Comparison of ENCODE assay signal across 17 cellular contexts in the genomic region with DNA sequence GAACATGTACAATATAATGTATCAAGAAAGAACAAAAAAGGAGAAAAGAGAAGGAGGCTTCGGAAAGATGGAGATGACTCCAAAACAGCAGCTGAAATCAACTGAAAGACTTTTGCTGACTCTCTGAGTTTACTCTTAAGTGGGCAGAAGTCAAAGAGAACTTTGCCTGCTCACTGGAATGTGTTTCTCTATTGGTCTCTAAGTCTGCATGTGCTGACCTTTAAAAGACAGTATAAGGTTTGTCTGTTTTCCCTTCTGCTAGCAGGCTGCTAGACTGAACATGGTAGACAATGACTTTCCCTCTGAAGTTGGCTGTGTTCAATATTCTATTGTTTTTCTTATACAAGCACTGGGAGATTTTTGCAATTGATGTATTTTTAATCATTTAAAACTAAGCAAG. TPM values are rescaled to one million over a fixed set of nuclear protein-coding genes. Genes with fewer than 3 reads are reported as not detected.
DNase-seq lines count a peak whose midpoint lies in the region; ATAC-seq and TF ChIP-seq lines count a peak whose summit lies in the region.
"Had no signal": no experiment of that assay in that cellular context is flagged by ENCODE, and none has a peak within 500 bp of the region (broad histone marks: within the 10 kb centered on the region; RNA-seq: fewer than 3 reads in every experiment).

No MANE protein-coding gene starts in this region.

- H3K4me2 ChIP-seq in SK-N-SH = no peak overlapping the region

- 97% methylated on average over 1 of the region's 1 CpG for WGBS in SK-N-SH (ENCODE audit: low lambda C conversion rate)
- 80% methylated on average over 1 of the region's 1 CpG for WGBS in right lobe of liver (ENCODE audit: insufficient coverage, low coverage, low lambda C conversion rate, missing lambda C conversion rate)
- 84 to 92% methylated on average over 1 of the region's 1 CpG for WGBS in sigmoid colon, 2 donors

- H3K79me2 ChIP-seq in SK-N-SH (ENCODE audit: insufficient read depth) = peaks cover 98% of the 10 kb centered on the region

- no peak for TF ChIP-seq RAD21 in SK-N-SH (IDR thresholded peaks at IDR 0.05; ENCODE audit: low read length)

- DNase-seq in SK-N-SH = no peak
- DNase-seq in dermis blood vessel endothelial cell = peak; percentile 35
- no peak for DNase-seq in right lobe of liver
- DNase-seq in sigmoid colon = no peak
- DNase-seq in activated CD8-positive, alpha-beta memory T cell treated with anti-CD3 and anti-CD28 coated beads, Interleukin-2, amount 50 U/mL, for 48 hours = no peak
- no peak for DNase-seq in stimulated activated CD4-positive, alpha-beta T cell treated with anti-CD3 and anti-CD28 coated beads, Interleukin-2, amount 100 ng/mL, for 48 hours
- DNase-seq: activated CD4-positive, alpha-beta T cell treated with anti-CD3 and anti-CD28 coated beads, Interleukin-2, amount 10 ng/mL, durations not matched to agents 24 days and 14 days; activated effector memory CD4-positive, alpha-beta T cell treated with Interleukin-2 at 50 U/mL for 16 hours; kidney glomerular epithelial cell; NCI-H2107; NCI-H510A; uterus had no signal

- POLR2A ChIA-PET in SK-N-SH (lab: Yijun Ruan, JAX) = no interaction called here

- H3F3A ChIP-seq in SK-N-SH (replicated peaks; ENCODE audit: insufficient read depth) = peaks cover 23% of the 10 kb centered on the region

- CTCF ChIA-PET in SK-N-SH (lab: Yijun Ruan, JAX) = no interaction called here

- H3K27ac ChIP-seq in SK-N-SH (ENCODE audit: low read depth in 2 of 2, low read length in 1 of 2) = peak overlapping the region in 1 of 2 experiments; percentile 23; a peak in 1 of 4 replicates
- no peak overlapping the region for H3K27ac ChIP-seq in right lobe of liver
- peak overlapping the region in 3 of 4 donors; percentile 10 to 60 (median 50) for H3K27ac ChIP-seq in sigmoid colon
- H3K27ac ChIP-seq: 22Rv1, suprapubic skin, uterus had no signal

- H3K9me3 ChIP-seq in SK-N-SH (no peaks in the 10 kb centered on the region), right lobe of liver (no peaks in the 10 kb centered on the region), sigmoid colon (no peaks in the 10 kb centered on the region)
- H3K9me3 ChIP-seq: suprapubic skin, uterus had no signal

- no peak overlapping the region for H3K4me3 ChIP-seq in SK-N-SH (ENCODE audit: low read depth in 2 of 2, low read length in 1 of 2)
- H3K4me3 ChIP-seq in right lobe of liver = no peak overlapping the region
- H3K4me3 ChIP-seq in sigmoid colon = no peak overlapping the region
- H3K4me3 ChIP-seq: suprapubic skin, uterus had no signal

- TF ChIP-seq POLR2A in right lobe of liver (IDR thresholded peaks at IDR 0.05) = no peak
- TF ChIP-seq POLR2A in sigmoid colon (IDR thresholded peaks at IDR 0.05) = no peak

- H3K27me3 ChIP-seq in SK-N-SH (ENCODE audit: insufficient read depth) (no peaks in the 10 kb centered on the region), right lobe of liver (no peaks in the 10 kb centered on the region), sigmoid colon (no peaks in the 10 kb centered on the region)
- H3K27me3 ChIP-seq: suprapubic skin, uterus had no signal

- TF ChIP-seq EP300 in SK-N-SH (IDR thresholded peaks at IDR 0.05; ENCODE audit: borderline replicate concordance in 1 of 2, low read depth in 1 of 2, low read length in 1 of 2) = no peak
- TF ChIP-seq EP300 in sigmoid colon (IDR thresholded peaks at IDR 0.05) = no peak

- no peaks in the 10 kb centered on the region for H3K9me2 ChIP-seq in SK-N-SH

- no peak overlapping the region for H3K9ac ChIP-seq in SK-N-SH

- peaks cover 0 to 6% of the 10 kb centered on the region in 2 experiments for H3K36me3 ChIP-seq in SK-N-SH (replicated peaks in 1 of 2; ENCODE audit: control insufficient read depth in 1 of 2, insufficient read depth in 2 of 2, low read length in 1 of 2)
- no peaks in the 10 kb centered on the region for H3K36me3 ChIP-seq in right lobe of liver
- no peaks in the 10 kb centered on the region for H3K36me3 ChIP-seq in sigmoid colon
- H3K36me3 ChIP-seq: suprapubic skin, uterus had no signal

- TF ChIP-seq CTCF in SK-N-SH (IDR thresholded peaks at IDR 0.05) = no peak
- no peak for TF ChIP-seq CTCF in right lobe of liver (IDR thresholded peaks at IDR 0.05)
- TF ChIP-seq CTCF in sigmoid colon (IDR thresholded peaks at IDR 0.05) = no peak

- peak; percentile 63 for ATAC-seq in SK-N-SH treated with all-trans-retinoic acid at 6 μM for 48 hours
- ATAC-seq in right lobe of liver = peak; percentile 38 to 67 (median 53)
- no peak for ATAC-seq in GM18870 (IDR thresholded peaks at IDR 0.05; ENCODE audit: unreplicated experiment)
- ATAC-seq: stimulated activated effector memory CD8-positive, alpha-beta T cell treated with anti-CD3 and anti-CD28 coated beads, Interleukin-12 subunit alpha, Interleukin-12 subunit beta, amount 100 ng/mL, for 72 hours had no signal

- no peak overlapping the region for H2AFZ ChIP-seq in SK-N-SH (ENCODE audit: low read depth)

- H3K4me1 ChIP-seq in SK-N-SH (ENCODE audit: control insufficient read depth in 1 of 2, insufficient read depth in 2 of 2, low read depth in 1 of 2, low read length in 1 of 2) (peaks cover 0 to 23% of the 10 kb centered on the region in 2 experiments; a peak in 2 of 4 replicates), right lobe of liver (peaks cover 0 to 25% (median 5%) of the 10 kb centered on the region in 4 donors), sigmoid colon (peaks cover 0 to 69% (median 58%) of the 10 kb centered on the region in 4 donors)
- H3K4me1 ChIP-seq: suprapubic skin, uterus had no signal

- intact Hi-C loops in right lobe of liver (cut with DNase I) = no loop called here
- intact Hi-C loops in sigmoid colon (cut with DNase I) = no loop called here

- peaks cover 82% of the 10 kb centered on the region for H4K20me1 ChIP-seq in SK-N-SH (ENCODE audit: insufficient read depth)

TF ChIP-seq in SK-N-SH treated with all-trans-retinoic acid at 6 μM for 48 hours, 23 proteins besides CTCF, POLR2A, EP300 and RAD21 (continues in another document):
- TF ChIP-seq BACH2 (CRISPR knock-in tag; IDR thresholded peaks at IDR 0.05; ENCODE audit: borderline replicate concordance) (no peak), ZNF70 (CRISPR knock-in tag; IDR thresholded peaks at IDR 0.05) (no peak), RARB (CRISPR knock-in tag; IDR thresholded peaks at IDR 0.05) (no peak), ZFP30 (CRISPR knock-in tag; IDR thresholded peaks at IDR 0.05) (no peak), TCF4 (CRISPR knock-in tag; IDR thresholded peaks at IDR 0.05; ENCODE audit: borderline replicate concordance) (no peak), ARNTL (CRISPR knock-in tag; IDR thresholded peaks at IDR 0.05; ENCODE audit: borderline replicate concordance, low read depth) (no peak), ESRRG (CRISPR knock-in tag; IDR thresholded peaks at IDR 0.05) (no peak)
- TF ChIP-seq, protein P1, sequence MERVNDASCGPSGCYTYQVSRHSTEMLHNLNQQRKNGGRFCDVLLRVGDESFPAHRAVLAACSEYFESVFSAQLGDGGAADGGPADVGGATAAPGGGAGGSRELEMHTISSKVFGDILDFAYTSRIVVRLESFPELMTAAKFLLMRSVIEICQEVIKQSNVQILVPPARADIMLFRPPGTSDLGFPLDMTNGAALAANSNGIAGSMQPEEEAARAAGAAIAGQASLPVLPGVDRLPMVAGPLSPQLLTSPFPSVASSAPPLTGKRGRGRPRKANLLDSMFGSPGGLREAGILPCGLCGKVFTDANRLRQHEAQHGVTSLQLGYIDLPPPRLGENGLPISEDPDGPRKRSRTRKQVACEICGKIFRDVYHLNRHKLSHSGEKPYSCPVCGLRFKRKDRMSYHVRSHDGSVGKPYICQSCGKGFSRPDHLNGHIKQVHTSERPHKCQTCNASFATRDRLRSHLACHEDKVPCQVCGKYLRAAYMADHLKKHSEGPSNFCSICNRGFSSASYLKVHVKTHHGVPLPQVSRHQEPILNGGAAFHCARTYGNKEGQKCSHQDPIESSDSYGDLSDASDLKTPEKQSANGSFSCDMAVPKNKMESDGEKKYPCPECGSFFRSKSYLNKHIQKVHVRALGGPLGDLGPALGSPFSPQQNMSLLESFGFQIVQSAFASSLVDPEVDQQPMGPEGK (CRISPR knock-in tag; IDR thresholded peaks at IDR 0.05; ENCODE audit: borderline replicate concordance) = no peak

TF ChIP-seq in SK-N-SH, 30 proteins besides CTCF, POLR2A, EP300 and RAD21 (continues in another document):
- no peak for TF ChIP-seq JUND (IDR thresholded peaks at IDR 0.05)
- no peak for TF ChIP-seq MXI1 (IDR thresholded peaks at IDR 0.05; ENCODE audit: low read depth, low read length)
- TF ChIP-seq YY1 (IDR thresholded peaks at IDR 0.05; ENCODE audit: low read depth) = no peak
- TF ChIP-seq, protein P2, sequence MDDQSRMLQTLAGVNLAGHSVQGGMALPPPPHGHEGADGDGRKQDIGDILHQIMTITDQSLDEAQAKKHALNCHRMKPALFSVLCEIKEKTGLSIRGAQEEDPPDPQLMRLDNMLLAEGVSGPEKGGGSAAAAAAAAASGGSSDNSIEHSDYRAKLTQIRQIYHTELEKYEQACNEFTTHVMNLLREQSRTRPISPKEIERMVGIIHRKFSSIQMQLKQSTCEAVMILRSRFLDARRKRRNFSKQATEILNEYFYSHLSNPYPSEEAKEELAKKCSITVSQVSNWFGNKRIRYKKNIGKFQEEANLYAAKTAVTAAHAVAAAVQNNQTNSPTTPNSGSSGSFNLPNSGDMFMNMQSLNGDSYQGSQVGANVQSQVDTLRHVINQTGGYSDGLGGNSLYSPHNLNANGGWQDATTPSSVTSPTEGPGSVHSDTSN (IDR thresholded peaks at IDR 0.05) = no peak
- TF ChIP-seq, protein P3, sequence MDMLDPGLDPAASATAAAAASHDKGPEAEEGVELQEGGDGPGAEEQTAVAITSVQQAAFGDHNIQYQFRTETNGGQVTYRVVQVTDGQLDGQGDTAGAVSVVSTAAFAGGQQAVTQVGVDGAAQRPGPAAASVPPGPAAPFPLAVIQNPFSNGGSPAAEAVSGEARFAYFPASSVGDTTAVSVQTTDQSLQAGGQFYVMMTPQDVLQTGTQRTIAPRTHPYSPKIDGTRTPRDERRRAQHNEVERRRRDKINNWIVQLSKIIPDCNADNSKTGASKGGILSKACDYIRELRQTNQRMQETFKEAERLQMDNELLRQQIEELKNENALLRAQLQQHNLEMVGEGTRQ (IDR thresholded peaks at IDR 0.05; ENCODE audit: borderline replicate concordance, low read depth, low read length) = no peak
- no peak for TF ChIP-seq NFIC (IDR thresholded peaks at IDR 0.05; ENCODE audit: borderline replicate concordance)
- TF ChIP-seq, protein P4, sequence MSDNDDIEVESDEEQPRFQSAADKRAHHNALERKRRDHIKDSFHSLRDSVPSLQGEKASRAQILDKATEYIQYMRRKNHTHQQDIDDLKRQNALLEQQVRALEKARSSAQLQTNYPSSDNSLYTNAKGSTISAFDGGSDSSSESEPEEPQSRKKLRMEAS (IDR thresholded peaks at IDR 0.05; ENCODE audit: low read depth) = no peak
- TF ChIP-seq GATA2 (CRISPR knock-in tag; IDR thresholded peaks at IDR 0.05) = no peak
- TF ChIP-seq TAF1 (IDR thresholded peaks at IDR 0.05; ENCODE audit: borderline replicate concordance, low read depth, low read length) = no peak

RNA-seq across cellular contexts. Expression of a gene that starts 7.2 kb away (rescaled TPM):
- polyA plus RNA-seq in SK-N-SH (2012; rRNA removed) (111 and 121 TPM in 2 replicates), sigmoid colon (10 to 100 TPM; 41.2 to 90.0 (median 55.3) TPM)
- 68.5 and 83.2 TPM in 2 replicates for polyA plus RNA-seq in SK-N-SH (2012; cell fraction: cytosol; rRNA removed)
- polyA plus RNA-seq in SK-N-SH (2012; cell fraction: nucleus; rRNA removed) = 164 and 278 TPM in 2 replicates
- total RNA-seq in dermis blood vessel endothelial cell (63.8 and 121 TPM in 2 replicates), right lobe of liver (10 to 100 TPM; 59.1 to 94.9 (median 66.2) TPM), sigmoid colon (100 to 1,000 TPM; 138 to 266 (median 201) TPM)

Comparison
In these comparisons a context has a peak if more than half of its experiments do, and no peak if none do; other contexts are left out.
1. H3K27ac ChIP-seq: peak in sigmoid colon (3 of 4); none in right lobe of liver (0 of 3).